21 cellular contexts compared by ENCODE assay signal in genomic region chr3:177842302-177842701, GRCh38.
"Had no signal": no experiment of that assay in that cellular context is flagged by ENCODE, and none has a peak within 500 bp of the region (broad histone marks: within the 10 kb centered on the region; RNA-seq: fewer than 3 reads in every experiment).

No MANE protein-coding gene starts in this region.

- H3K27ac Mint-ChIP-seq: memory B cell; naive B cell; natural killer cell treated with Interleukin-12 subunit alpha and Interleukin-12 subunit beta and Interleukin-15 and Interleukin-18, amount 100 ng/mL, for 72 hours; progenitor cell of endocrine pancreas; stimulated activated naive CD8-positive, alpha-beta T cell treated with anti-CD3 and anti-CD28 coated beads, Interleukin-15, amount 100 ng/mL, for 72 hours had no signal

- H3K4me3 Mint-ChIP-seq: memory B cell; naive B cell; natural killer cell treated with Interleukin-12 subunit alpha and Interleukin-12 subunit beta and Interleukin-15 and Interleukin-18, amount 100 ng/mL, for 72 hours; neural crest cell; stimulated activated naive CD8-positive, alpha-beta T cell treated with anti-CD3 and anti-CD28 coated beads, Interleukin-15, amount 100 ng/mL, for 72 hours had no signal

- DNase-seq: effector memory CD4-positive, alpha-beta T cell; foreskin keratinocyte; heart left ventricle; kidney; naive B cell; pancreas; right lobe of liver; stimulated activated CD4-positive, alpha-beta T cell treated with anti-CD3 and anti-CD28 coated beads, Interleukin-12 subunit alpha, Interleukin-12 subunit beta, amount 100 ng/mL, for 4 hours; stimulated activated CD4-positive, alpha-beta T cell treated with anti-CD3 and anti-CD28 coated beads, Interleukin-1b, Interleukin-23, amount 100 ng/mL, for 48 hours; stimulated activated CD4-positive, alpha-beta T cell treated with anti-CD3 and anti-CD28 coated beads, Interleukin-4, amount 100 ng/mL, for 1 hour; stimulated activated CD8-positive, alpha-beta memory T cell treated with anti-CD3 and anti-CD28 coated beads, Interleukin-4, amount 100 ng/mL, for 48 hours; stimulated activated naive CD4-positive, alpha-beta T cell; stimulated activated naive CD8-positive, alpha-beta T cell treated with anti-CD3 and anti-CD28 coated beads, Interleukin-15, amount 100 ng/mL, for 72 hours; transverse colon; upper lobe of right lung had no signal

- H3K27me3 Mint-ChIP-seq: stimulated activated naive CD8-positive, alpha-beta T cell treated with anti-CD3 and anti-CD28 coated beads, Interleukin-15, amount 100 ng/mL, for 72 hours had no signal

- H3K9me3 Mint-ChIP-seq: memory B cell, naive B cell had no signal

- ATAC-seq: foreskin keratinocyte; gastroesophageal sphincter; heart left ventricle; left lobe of liver; pancreas; stimulated activated naive CD8-positive, alpha-beta T cell treated with anti-CD3 and anti-CD28 coated beads, Interleukin-15, amount 100 ng/mL, for 72 hours; upper lobe of right lung had no signal

- H3K4me1 Mint-ChIP-seq: stimulated activated naive CD8-positive, alpha-beta T cell treated with anti-CD3 and anti-CD28 coated beads, Interleukin-15, amount 100 ng/mL, for 72 hours had no signal

- H3K36me3 Mint-ChIP-seq: memory B cell; naive B cell; natural killer cell treated with Interleukin-12 subunit alpha and Interleukin-12 subunit beta and Interleukin-15 and Interleukin-18, amount 100 ng/mL, for 72 hours had no signal
